Comparison of ENCODE assay signal across 8 cellular contexts in the genomic region with DNA sequence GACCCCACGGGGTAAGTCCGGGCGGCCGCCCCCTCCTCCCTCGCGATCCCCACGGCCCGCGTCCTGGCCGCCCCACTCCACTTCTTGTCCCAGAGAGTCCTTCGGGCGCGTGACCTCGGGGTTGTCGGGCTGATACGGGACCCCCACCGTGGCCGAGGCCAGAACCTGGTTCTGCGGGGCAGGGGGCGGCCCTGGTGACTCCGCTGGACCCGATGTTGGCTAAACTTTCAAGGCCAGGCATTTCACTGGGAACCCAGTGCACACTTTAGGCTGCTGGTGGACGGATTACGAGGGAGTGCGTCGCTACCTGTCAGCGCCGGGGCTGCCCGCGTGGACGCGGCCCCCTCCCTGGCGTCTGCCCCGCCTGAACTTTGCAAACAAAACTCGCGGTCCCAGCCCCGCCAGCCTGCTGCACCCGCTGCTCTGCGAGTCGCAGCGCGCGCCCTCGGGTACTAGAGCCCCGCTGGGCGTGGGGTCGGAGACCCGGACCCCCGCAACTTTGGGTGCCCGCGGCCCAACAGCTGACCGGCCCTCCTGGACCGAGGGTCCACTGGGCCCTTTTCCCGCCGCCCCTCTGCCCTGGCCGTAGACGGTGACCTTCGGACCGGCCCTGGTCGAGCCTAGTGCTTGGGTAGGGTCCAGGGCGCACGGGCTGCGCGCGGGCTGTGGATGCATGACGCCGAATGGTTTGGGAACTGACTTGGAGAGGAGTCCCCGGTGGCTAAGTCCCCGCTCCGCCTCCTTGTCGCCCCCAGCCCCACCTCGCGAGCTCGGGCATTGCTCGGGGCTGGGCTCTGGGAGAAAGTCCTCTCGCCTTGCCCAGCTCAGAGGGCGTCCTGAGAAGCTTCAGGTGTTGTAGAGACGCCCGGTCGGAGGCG. TPM values are rescaled to one million over a fixed set of nuclear protein-coding genes. Genes with fewer than 3 reads are reported as not detected.
DNase-seq lines count a peak whose midpoint lies in the region; ATAC-seq and TF ChIP-seq lines count a peak whose summit lies in the region.

No MANE protein-coding gene starts in this region.

- in situ Hi-C loops in GM13976 (cut with MboI; ENCODE audit: low sequenced_read_pairs, unreplicated experiment) = no loop called here

- peak; percentile 34 for ATAC-seq in HG03159 (IDR thresholded peaks at IDR 0.05; ENCODE audit: unreplicated experiment)
- peak; percentile 21 for ATAC-seq in omental fat pad (ENCODE audit: low FRiP score)

- peak; percentile 71 for DNase-seq in GM13976 (ENCODE audit: low spot score)
- DNase-seq in activated T-cell treated with anti-CD3 and anti-CD28 coated beads for 4 hours = peak; percentile 19
- peak in 1 of 2 donors; percentile 65 for DNase-seq in foreskin fibroblast
- no peak for DNase-seq in omental fat pad (ENCODE audit: low spot score)
- DNase-seq in NCI-H1694 treated with DMSO at 0.1 percent for 48 hours (lab: John Stamatoyannopoulos, UW) = no peak
- no peak for DNase-seq in NCI-H526 treated with DMSO at 0.1 percent for 48 hours (lab: John Stamatoyannopoulos, UW)
- no peak for DNase-seq in midbrain (lab: John Stamatoyannopoulos, UW)

- TF ChIP-seq CTCF in GM13976 (IDR thresholded peaks at IDR 0.05; ENCODE audit: borderline replicate concordance, control extremely low read depth, extremely low read depth, insufficient read depth, missing control alignments) = no peak
- TF ChIP-seq CTCF in foreskin fibroblast (IDR thresholded peaks at IDR 0.05; ENCODE audit: low read depth, low read length) = no peak
- no peak for TF ChIP-seq CTCF in omental fat pad (IDR thresholded peaks at IDR 0.05)

- peak overlapping the region; percentile 72 to 73 for H3K4me3 ChIP-seq in foreskin fibroblast (ENCODE audit: low read depth in 1 of 2, low read length in 2 of 2)

RNA-seq across cellular contexts. Expression of a gene that starts 0.6 kb away (rescaled TPM):
- 10 to 100 TPM; 11.6 to 36.3 (median 20.2) TPM for total RNA-seq in omental fat pad

Comparison
In these comparisons a context has a peak if more than half of its experiments do, and no peak if none do; other contexts are left out.
1. DNase-seq: peak in GM13976 (single experiment) and activated T-cell treated with anti-CD3 and anti-CD28 coated beads for 4 hours (single experiment); none in omental fat pad (single experiment), NCI-H1694 treated with DMSO at 0.1 percent for 48 hours (single experiment), NCI-H526 treated with DMSO at 0.1 percent for 48 hours (single experiment) and midbrain (single experiment).